Comparison of ENCODE assay signal across 21 cellular contexts in the genomic region with DNA sequence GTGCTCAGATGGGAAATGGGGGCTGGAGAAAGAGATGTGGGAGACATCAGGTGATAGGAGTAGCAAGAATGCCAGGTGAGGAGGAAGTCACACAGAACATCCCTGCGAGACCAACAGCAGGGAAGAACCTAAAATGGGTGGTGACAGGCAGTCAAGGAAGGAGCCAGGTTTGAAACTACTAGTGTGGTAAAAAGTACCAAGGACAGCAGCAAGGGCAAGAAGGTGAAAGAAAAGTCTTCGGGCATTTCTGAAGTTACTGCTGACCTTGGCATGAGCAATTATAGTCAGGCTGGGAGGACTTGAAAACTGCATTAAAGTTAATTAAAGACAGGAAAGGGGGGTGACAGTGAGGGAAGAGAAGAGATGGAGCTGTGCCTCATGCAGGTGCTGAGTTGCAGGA.
"Had no signal": no experiment of that assay in that cellular context is flagged by ENCODE, and none has a peak within 500 bp of the region (broad histone marks: within the 10 kb centered on the region; RNA-seq: fewer than 3 reads in every experiment).

No MANE protein-coding gene starts in this region.

- H3K4me1 ChIP-seq: ascending aorta, esophagus squamous epithelium, heart right ventricle, sigmoid colon, upper lobe of right lung had no signal

- FAIRE-seq: bronchial epithelial cell had no signal

- ATAC-seq: heart right ventricle; stimulated activated naive B cell treated with anti-CD40 and anti-IgM and Interleukin-4, amounts not matched to agents 10 μg/mL and 1 μg/mL and 100 μg/mL, for 72 hours; upper lobe of right lung had no signal

- H3K36me3 ChIP-seq: ascending aorta, esophagus squamous epithelium, heart right ventricle, sigmoid colon, upper lobe of right lung had no signal

- H3K9me3 ChIP-seq: ascending aorta, esophagus squamous epithelium, heart right ventricle, sigmoid colon, upper lobe of right lung had no signal

- H3K27ac ChIP-seq: ascending aorta, esophagus squamous epithelium, heart right ventricle, sigmoid colon, upper lobe of right lung had no signal

- DNase-seq: activated CD4-positive, alpha-beta T cell treated with anti-CD3 and anti-CD28 coated beads for 1 hour; activated CD4-positive, alpha-beta T cell treated with anti-CD3 and anti-CD28 coated beads, Interleukin-2, amount 50 U/mL, for 1 hour; activated gamma-delta T cell treated with Interleukin-2 at 50 U/mL for 16 hours; activated T-cell treated with anti-CD3 and anti-CD28 coated beads, Interleukin-2, amount 50 U/mL, for 1 hour; cortex of kidney; endodermal cell; esophagus squamous epithelium; heart right ventricle; kidney glomerular epithelial cell; nephron progenitor cell; nucleus accumbens; posterior cingulate gyrus; sigmoid colon; stimulated activated CD4-positive, alpha-beta T cell treated with anti-CD3 and anti-CD28 coated beads, Interleukin-2, amount 100 ng/mL, for 48 hours; stimulated activated CD8-positive, alpha-beta memory T cell treated with anti-CD3 and anti-CD28 coated beads, Interleukin-4, amount 100 ng/mL, for 48 hours; stimulated activated naive B cell treated with anti-CD40 and anti-IgM and Interleukin-4, amounts not matched to agents 10 μg/mL and 1 μg/mL and 100 μg/mL, for 72 hours; T-helper 1 cell; T-helper 9 cell; upper lobe of right lung had no signal

- H3K4me3 ChIP-seq: ascending aorta, esophagus squamous epithelium, heart right ventricle, sigmoid colon, upper lobe of right lung had no signal

- H3K27me3 ChIP-seq: ascending aorta, esophagus squamous epithelium, sigmoid colon, upper lobe of right lung had no signal
